11 cellular contexts compared by ENCODE assay signal in the genomic region with DNA sequence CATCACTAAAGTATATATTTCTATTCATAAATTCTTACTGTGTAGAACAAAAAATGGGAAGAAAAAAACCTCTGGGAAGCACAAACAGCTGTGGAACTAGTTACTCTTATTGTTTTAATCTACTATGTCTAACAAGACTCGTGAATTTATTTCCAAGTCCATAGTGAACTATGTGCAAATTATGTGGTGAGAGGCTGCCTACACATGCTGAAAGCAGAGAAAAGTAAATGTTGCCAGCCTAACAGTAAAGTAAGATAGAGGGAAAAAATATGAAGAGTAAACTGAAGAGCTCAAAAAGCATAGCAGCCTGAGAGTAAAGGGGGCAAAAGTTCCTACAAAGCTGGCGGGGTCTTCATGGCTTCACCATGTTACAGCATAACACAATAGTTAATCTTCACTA. TPM values are rescaled to one million over a fixed set of nuclear protein-coding genes. Genes with fewer than 3 reads are reported as not detected.
DNase-seq lines count a peak whose midpoint lies in the region; ATAC-seq and TF ChIP-seq lines count a peak whose summit lies in the region.
"Had no signal": no experiment of that assay in that cellular context is flagged by ENCODE, and none has a peak within 500 bp of the region (broad histone marks: within the 10 kb centered on the region; RNA-seq: fewer than 3 reads in every experiment).

No MANE protein-coding gene starts in this region.

- peak overlapping the region; percentile 34 for H3K4me3 Mint-ChIP-seq in mesothelial cell of epicardium

- DNase-seq in HL-60 (ENCODE audit: low read depth in 1 of 2, low spot score in 1 of 2) (no peak), adipocyte (ENCODE audit: low read depth) (peak; percentile 9), mesothelial cell of epicardium (ENCODE audit: low spot score in 2 of 2, unreplicated experiment in 2 of 2) (no peak), NCI-H524 (lab: John Stamatoyannopoulos, UW) (no peak)
- DNase-seq: activated gamma-delta T cell treated with Interleukin-2 at 50 U/mL for 16 hours, SJCRH30 had no signal

- H3K4me1 Mint-ChIP-seq in mesothelial cell of epicardium = peaks cover 50% of the 10 kb centered on the region

- H4K20me1 ChIP-seq in BLaER1 = peaks cover 77% of the 10 kb centered on the region

- TF ChIP-seq CTCF in HL-60 (IDR thresholded peaks at IDR 0.05; ENCODE audit: insufficient read depth, low read length) = no peak
- no peak for TF ChIP-seq CTCF in mesothelial cell of epicardium (IDR thresholded peaks at IDR 0.05; ENCODE audit: unreplicated experiment)

- peaks cover 35% of the 10 kb centered on the region for H3K36me3 ChIP-seq in BLaER1
- H3K36me3 ChIP-seq in adipocyte (ENCODE audit: control insufficient read depth, insufficient read depth, low read length, severe bottlenecking) = no peaks in the 10 kb centered on the region

- H3K9me3 ChIP-seq in BLaER1 (peaks cover 3% of the 10 kb centered on the region; the same call in 1 of the 2 replicates), adipocyte (ENCODE audit: control insufficient read depth, low read length) (no peaks in the 10 kb centered on the region)
- H3K9me3 ChIP-seq: SJCRH30 had no signal

- H3K4me3 ChIP-seq in BLaER1 (peak overlapping the region; percentile 95), HL-60 (replicated peaks; ENCODE audit: insufficient read depth, low read length) (0 out of 2 replicates have a peak overlapping the region, but pooled peaks have one; percentile 6), adipocyte (ENCODE audit: low read length) (peak overlapping the region; percentile 100)
- H3K4me3 ChIP-seq: SJCRH30 had no signal

- H3K36me3 Mint-ChIP-seq in mesothelial cell of epicardium = peaks cover 7% of the 10 kb centered on the region

- no peaks in the 10 kb centered on the region for H3K27me3 ChIP-seq in BLaER1
- H3K27me3 ChIP-seq in HL-60 (ENCODE audit: insufficient read depth, poor library complexity, severe bottlenecking) = no peaks in the 10 kb centered on the region
- H3K27me3 ChIP-seq in adipocyte (replicated peaks; ENCODE audit: control insufficient read depth, insufficient read depth, low read length) = no peaks in the 10 kb centered on the region
- H3K27me3 ChIP-seq: SJCRH30 had no signal

- H3K4me1 ChIP-seq in BLaER1 = peaks cover 60% of the 10 kb centered on the region
- peaks cover 50% of the 10 kb centered on the region for H3K4me1 ChIP-seq in adipocyte (ENCODE audit: control insufficient read depth, insufficient read depth, low read length)
- H3K4me1 ChIP-seq: SJCRH30 had no signal

- no peaks in the 10 kb centered on the region for H3K27me3 Mint-ChIP-seq in mesothelial cell of epicardium (ENCODE audit: low read depth)

- H3K27ac Mint-ChIP-seq in mesothelial cell of epicardium = peak overlapping the region; percentile 69

- H3K9ac ChIP-seq in BLaER1 (peak overlapping the region; percentile 99), adipocyte (ENCODE audit: low read length) (peak overlapping the region; percentile 100)
- H3K9ac ChIP-seq: parathyroid adenoma had no signal

- H3K27ac ChIP-seq in BLaER1 (no peak overlapping the region), HL-60 (replicated peaks) (peak overlapping the region; percentile 46)
- H3K27ac ChIP-seq: parathyroid adenoma, SJCRH30 had no signal

- H3K9me3 Mint-ChIP-seq in mesothelial cell of epicardium = no peaks in the 10 kb centered on the region

- H3K4me2 ChIP-seq in BLaER1 = peak overlapping the region; percentile 91

- ATAC-seq in HG03457 (IDR thresholded peaks at IDR 0.05; ENCODE audit: unreplicated experiment) = no peak
- no peak for ATAC-seq in HG03439 (IDR thresholded peaks at IDR 0.05; ENCODE audit: unreplicated experiment)
- no peak for ATAC-seq in HG02885 (IDR thresholded peaks at IDR 0.05; ENCODE audit: poor library complexity, unreplicated experiment)

RNA-seq across cellular contexts. Expression of a gene that starts 3.0 kb away (rescaled TPM):
- total RNA-seq in mesothelial cell of epicardium = 216 to 221 TPM (median 221 TPM) in 3 replicates

Comparison
In these comparisons a context has a peak if more than half of its experiments do, and no peak if none do; other contexts are left out.
1. H3K4me3 ChIP-seq: peak in every context shown above with its lines; median percentile 100 in adipocyte; 95 in BLaER1; 6 in HL-60.